ENCODE assay signal across 8 cellular contexts in the genomic region with DNA sequence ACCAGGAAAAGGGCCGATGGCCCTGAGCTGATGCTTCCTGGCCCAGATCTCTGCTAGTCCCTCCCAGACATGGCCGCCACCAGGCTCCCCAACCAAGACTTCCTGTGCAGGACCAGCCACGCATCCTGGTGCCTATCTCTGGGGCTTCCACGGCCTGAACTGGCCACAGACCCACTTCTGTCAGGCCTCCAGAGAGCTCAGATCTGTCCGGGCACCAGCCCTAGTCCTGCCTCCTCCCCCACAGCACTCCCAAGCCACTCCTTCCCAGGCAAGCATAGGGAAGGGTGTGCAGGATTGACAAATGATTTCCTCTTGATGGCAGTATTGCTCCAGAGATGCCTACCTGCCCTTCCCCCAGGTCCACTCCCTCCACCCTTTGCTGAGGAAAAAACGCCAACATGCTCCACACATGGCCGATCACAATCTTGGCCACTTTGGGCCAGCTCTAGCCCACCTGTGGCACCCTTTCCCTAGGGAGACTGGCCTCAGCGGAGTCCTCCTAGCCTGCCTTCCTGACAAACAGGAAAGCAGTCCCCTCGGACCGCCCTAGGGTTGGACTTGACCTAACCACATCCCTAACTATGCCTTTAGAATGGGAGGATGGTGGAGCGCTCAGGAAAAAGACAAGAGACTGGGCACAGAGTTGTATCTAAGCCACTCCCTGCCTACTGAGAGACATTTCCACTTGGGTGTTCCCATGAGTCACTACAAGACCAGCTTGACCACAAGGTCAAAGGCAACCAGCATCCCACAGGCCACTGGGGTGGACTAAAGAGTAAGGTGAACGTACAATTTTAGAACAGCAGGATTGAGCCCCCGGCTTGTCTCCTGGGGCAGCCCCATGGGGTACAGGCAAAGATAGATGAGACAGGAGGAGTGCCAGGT.
DNase-seq lines count a peak whose midpoint lies in the region; ATAC-seq, FAIRE-seq and TF ChIP-seq lines count a peak whose summit lies in the region.

No MANE protein-coding gene starts in this region.

- DNase-seq in DMS153 (lab: John Stamatoyannopoulos, UW), result peak; percentile 57
- DNase-seq in HL-60 (ENCODE audit: low read depth in 1 of 2, low spot score in 1 of 2), result peak in 1 of 2 experiments; percentile 51
- peak; percentile 77 for DNase-seq in SK-N-DZ (ENCODE audit: low spot score)
- DNase-seq in retinal pigment epithelial cell (ENCODE audit: low read depth), result no peak
- no peak for DNase-seq in HTR-8/SVneo (ENCODE audit: insufficient read length, low spot score)
- DNase-seq in endothelial cell (ENCODE audit: low spot score), result no peak

- H3K36me3 ChIP-seq in gastroesophageal sphincter, result peaks cover 0 to 9% of the 10 kb centered on the region in 2 donors

- TF ChIP-seq EP300 in gastroesophageal sphincter (IDR thresholded peaks at IDR 0.05), result no peak

- no peak overlapping the region for H3K27ac Mint-ChIP-seq in endothelial cell (ENCODE audit: unreplicated experiment)

- FAIRE-seq in HTR-8/SVneo (lab: Jason Lieb, UNC), result no peak

- TF ChIP-seq CTCF in HL-60 (IDR thresholded peaks at IDR 0.05; ENCODE audit: insufficient read depth, low read length), result no peak
- peak in 1 of 4 experiments; percentile 59 for TF ChIP-seq CTCF in gastroesophageal sphincter (IDR thresholded peaks at IDR 0.05)
- peak; percentile 18 for TF ChIP-seq CTCF in retinal pigment epithelial cell (conservative IDR thresholded peaks at IDR 0.05; ENCODE audit: low read depth, low read length)
- TF ChIP-seq CTCF in endothelial cell (IDR thresholded peaks at IDR 0.05; ENCODE audit: unreplicated experiment), result no peak

- 47 to 100% methylated on average over 1 to 2 of the region's 13 CpGs for WGBS in gastroesophageal sphincter (ENCODE audit: low coverage in 1 of 2), 2 donors

- no peak for TF ChIP-seq POLR2A in gastroesophageal sphincter (IDR thresholded peaks at IDR 0.05)

- ATAC-seq in GM19468 (IDR thresholded peaks at IDR 0.05; ENCODE audit: extremely low read depth, unreplicated experiment) (peak; percentile 59), gastroesophageal sphincter (peak; percentile 84)

- no peaks in the 10 kb centered on the region for H3K9me3 Mint-ChIP-seq in endothelial cell (ENCODE audit: unreplicated experiment)

- no peak overlapping the region for H3K4me3 Mint-ChIP-seq in endothelial cell (ENCODE audit: unreplicated experiment)

- peaks cover 3% of the 10 kb centered on the region for H3K4me1 Mint-ChIP-seq in endothelial cell (ENCODE audit: unreplicated experiment)

- H3K27me3 Mint-ChIP-seq in endothelial cell (ENCODE audit: unreplicated experiment), result peaks cover 13% of the 10 kb centered on the region

- H3K27me3 ChIP-seq in HL-60 (ENCODE audit: insufficient read depth, poor library complexity, severe bottlenecking) (no peaks in the 10 kb centered on the region), gastroesophageal sphincter (no peaks in the 10 kb centered on the region)

- H3K4me3 ChIP-seq in HL-60 (replicated peaks; ENCODE audit: insufficient read depth, low read length) (no peak overlapping the region), gastroesophageal sphincter (no peak overlapping the region), retinal pigment epithelial cell (ENCODE audit: low read length) (peak overlapping the region; percentile 23)

- H3K4me1 ChIP-seq in gastroesophageal sphincter, result peaks cover 0 to 8% (median 0%) of the 10 kb centered on the region in 3 donors

- H3K27ac ChIP-seq in HL-60 (replicated peaks), result peak overlapping the region; percentile 46; the same call in 1 of the 2 replicates
- H3K27ac ChIP-seq in gastroesophageal sphincter, result peak overlapping the region in 2 of 4 donors; percentile 72 to 75

- peaks cover 5% of the 10 kb centered on the region for H3K36me3 Mint-ChIP-seq in endothelial cell (ENCODE audit: low read depth, unreplicated experiment)

- H3K9me3 ChIP-seq in gastroesophageal sphincter, result peaks cover 0 to 82% (median 0%) of the 10 kb centered on the region in 3 donors

Comparison
In these comparisons a context has a peak if more than half of its experiments do, and no peak if none do; other contexts are left out.
1. DNase-seq: peak in DMS153 (single experiment) and SK-N-DZ (single experiment); none in retinal pigment epithelial cell (single experiment), HTR-8/SVneo (single experiment) and endothelial cell (single experiment).